ENCODE assay signal across 14 cellular contexts in the genomic region with DNA sequence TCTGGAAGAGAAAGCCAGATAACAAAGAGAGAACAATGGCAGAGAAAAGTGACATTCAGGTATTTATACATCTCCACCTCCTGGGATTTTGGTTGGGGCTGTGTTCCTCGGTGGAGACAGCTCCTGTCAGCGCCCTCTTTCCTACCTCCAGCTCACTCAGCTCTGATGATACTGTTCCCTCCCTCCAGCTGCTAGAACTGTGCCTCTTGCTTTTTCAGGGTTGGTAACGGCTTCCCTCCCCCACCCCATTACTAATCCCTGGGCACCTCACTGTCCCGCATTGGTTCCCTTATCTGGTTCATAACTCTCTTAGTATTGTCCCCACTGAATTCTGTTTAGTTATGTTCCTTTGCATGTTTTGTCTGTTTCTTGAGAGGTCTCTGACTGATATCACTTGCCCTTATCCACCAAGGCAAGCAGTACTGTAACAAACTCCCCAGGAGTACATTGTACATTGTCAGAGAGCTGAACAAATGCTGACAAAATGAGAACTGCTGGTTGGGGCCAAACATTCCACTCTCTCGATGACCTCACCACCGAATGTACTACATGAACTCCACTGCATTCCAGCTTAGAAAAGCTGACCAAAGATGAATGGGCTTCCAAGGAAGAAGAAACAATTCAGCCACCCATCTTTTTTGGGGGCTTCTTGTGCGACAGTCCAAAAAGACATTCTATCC. TPM values are rescaled to one million over a fixed set of nuclear protein-coding genes. Genes with fewer than 3 reads are reported as not detected.
DNase-seq lines count a peak whose midpoint lies in the region; ATAC-seq and TF ChIP-seq lines count a peak whose summit lies in the region.
"Had no signal": no experiment of that assay in that cellular context is flagged by ENCODE, and none has a peak within 500 bp of the region (broad histone marks: within the 10 kb centered on the region; RNA-seq: fewer than 3 reads in every experiment).

No MANE protein-coding gene starts in this region.

- no peak overlapping the region for H3K4me3 ChIP-seq in fibroblast of lung (replicated peaks in 1 of 4; ENCODE audit: control extremely low read depth in 1 of 4, insufficient read depth in 1 of 4, low read depth in 3 of 4, low read length in 4 of 4)
- H3K4me3 ChIP-seq in lower leg skin (ENCODE audit: low read depth, poor library complexity, severe bottlenecking), result no peak overlapping the region
- H3K4me3 ChIP-seq in Peyer's patch, result no peak overlapping the region

- H3K27ac ChIP-seq in fibroblast of lung (ENCODE audit: insufficient read depth, low read length) (no peak overlapping the region), Peyer's patch (no peak overlapping the region)
- H3K27ac ChIP-seq: HL-60 had no signal

- no peaks in the 10 kb centered on the region for H3K27me3 ChIP-seq in fibroblast of lung (ENCODE audit: control insufficient read depth, insufficient read depth, low read length)
- H3K27me3 ChIP-seq in Peyer's patch, result no peaks in the 10 kb centered on the region

- H3K4me2 ChIP-seq in fibroblast of lung (ENCODE audit: extremely low read depth, insufficient read depth, low read length), result peak overlapping the region; percentile 42

- TF ChIP-seq POLR2A in lower leg skin (IDR thresholded peaks at IDR 0.05) (no peak), Peyer's patch (IDR thresholded peaks at IDR 0.05) (no peak)

- in situ Hi-C loops in ACHN (cut with HindIII; ENCODE audit: low pct_ligation_motif_present, low pct_unique_long_range_greater_than_20kb, low sequenced_read_pairs), result no loop called here

- H3K79me2 ChIP-seq in fibroblast of lung (ENCODE audit: control insufficient read depth, insufficient read depth, low read length), result no peaks in the 10 kb centered on the region

- H3K9me3 ChIP-seq in fibroblast of lung (ENCODE audit: control insufficient read depth, insufficient read depth, low read depth, low read length), result no peaks in the 10 kb centered on the region
- no peaks in the 10 kb centered on the region for H3K9me3 ChIP-seq in Peyer's patch

- no peak overlapping the region for H3K9ac ChIP-seq in fibroblast of lung (ENCODE audit: insufficient read depth, low read length)

- H3K36me3 ChIP-seq in fibroblast of lung (ENCODE audit: control insufficient read depth, insufficient read depth, low read length), result no peaks in the 10 kb centered on the region
- no peaks in the 10 kb centered on the region for H3K36me3 ChIP-seq in Peyer's patch

- H2AFZ ChIP-seq in fibroblast of lung (ENCODE audit: low read length), result no peak overlapping the region

- intact Hi-C loops in lower leg skin (cut with DNase I; ENCODE audit: low total_unique reads), result no loop called here

- TF ChIP-seq CTCF in fibroblast of lung (conservative IDR thresholded peaks at IDR 0.05 in 1 of 2, IDR thresholded peaks at IDR 0.05 in 1 of 2; ENCODE audit: low read depth in 1 of 2, low read length in 2 of 2) (no peak), lower leg skin (IDR thresholded peaks at IDR 0.05) (no peak), Peyer's patch (IDR thresholded peaks at IDR 0.05) (no peak)

- no peaks in the 10 kb centered on the region for H4K20me1 ChIP-seq in fibroblast of lung (ENCODE audit: control insufficient read depth, extremely low read depth, insufficient read depth, low read length)

- WGBS in lower leg skin, 2 donors, result 76% methylated on average over 7 of the region's 7 CpGs

- H3K4me1 ChIP-seq in fibroblast of lung (ENCODE audit: control insufficient read depth, extremely low read depth, insufficient read depth, low read length) (peaks cover 13% of the 10 kb centered on the region), Peyer's patch (peaks cover 0 to 7% (median 3%) of the 10 kb centered on the region in 4 donors)

- no peak for ATAC-seq in HG02642 (IDR thresholded peaks at IDR 0.05; ENCODE audit: poor library complexity, unreplicated experiment)
- ATAC-seq: activated CD8-positive, alpha-beta T cell treated with anti-CD3 and anti-CD28 coated beads, Interleukin-2, amount 10 ng/mL, durations not matched to agents 7 days and 5 days; activated naive CD8-positive, alpha-beta T cell treated with anti-CD3 and anti-CD28 coated beads, Interleukin-2, amount 50 U/mL, for 24 hours; stimulated activated naive CD8-positive, alpha-beta T cell treated with anti-CD3 and anti-CD28 coated beads, Interleukin-15, amount 100 ng/mL, for 72 hours; T-helper 17 cell had no signal

- DNase-seq in ACHN (peak; percentile 33), NCI-H226 (peak; percentile 72), fibroblast of lung (ENCODE audit: low read depth in 2 of 2) (peak; percentile 73 to 92), myocyte (ENCODE audit: low read depth) (peak; percentile 69), lower leg skin (ENCODE audit: low spot score in 2 of 2) (no peak), Peyer's patch (no peak), GF-D8 (lab: John Stamatoyannopoulos, UW) (no peak)
- DNase-seq: activated CD8-positive, alpha-beta T cell treated with anti-CD3 and anti-CD28 coated beads, Interleukin-2, amount 10 ng/mL, durations not matched to agents 7 days and 5 days; activated naive CD8-positive, alpha-beta T cell treated with anti-CD3 and anti-CD28 coated beads, Interleukin-2, amount 50 U/mL, for 24 hours; NK-92 treated with Interleukin-12 subunit alpha and Interleukin-12 subunit beta, amount 100 ng/mL, for 24 hours; stimulated activated naive CD8-positive, alpha-beta T cell treated with anti-CD3 and anti-CD28 coated beads, Interleukin-15, amount 100 ng/mL, for 72 hours; T-helper 17 cell had no signal

RNA-seq across cellular contexts. Expression of a gene that starts 5.7 kb away (rescaled TPM):
- 27.2 and 28.7 TPM in 2 replicates for total RNA-seq in fibroblast of lung
- polyA plus RNA-seq in fibroblast of lung, result 39.6 and 46.2 TPM in 2 replicates
- 18.2 and 18.7 TPM in 2 replicates for polyA plus RNA-seq in fibroblast of lung (2012)
- polyA minus RNA-seq in fibroblast of lung (ENCODE audit: low replicate concordance), result 5.1 and 6.0 TPM in 2 replicates
- 29.1 and 35.6 TPM in 2 replicates for total RNA-seq in myocyte
- 14.5 TPM for polyA plus RNA-seq in myocyte (2012)
- total RNA-seq in lower leg skin, result 10 to 100 TPM; 36.5 to 52.3 (median 48.0) TPM
- total RNA-seq in Peyer's patch, result 10 to 100 TPM; 25.6 to 42.9 (median 27.8) TPM

RNA-seq across cellular contexts. Expression of a gene that starts 43.8 kb away (rescaled TPM):
- total RNA-seq in fibroblast of lung (209 and 380 TPM in 2 replicates), myocyte (434 and 480 TPM in 2 replicates), lower leg skin (100 to 1,000 TPM; 222 to 444 (median 324) TPM), Peyer's patch (10 to 100 TPM; 48.7 to 85.1 (median 56.1) TPM)
- 1,165 and 1,404 TPM in 2 replicates for polyA plus RNA-seq in fibroblast of lung
- 928 and 1,205 TPM in 2 replicates for polyA plus RNA-seq in fibroblast of lung (2012)
- 662 and 789 TPM in 2 replicates for polyA minus RNA-seq in fibroblast of lung (ENCODE audit: low replicate concordance)
- polyA plus RNA-seq in myocyte (2012), result 618 TPM

Comparison
In these comparisons a context has a peak if more than half of its experiments do, and no peak if none do; other contexts are left out.
1. DNase-seq: peak in ACHN (single experiment), NCI-H226 (single experiment), fibroblast of lung (2 of 2) and myocyte (single experiment); none in lower leg skin (0 of 2), Peyer's patch (0 of 3) and GF-D8 (single experiment).